1 cellular context compared by ENCODE assay signal in genomic region chr10:49164587-49165188, GRCh38.
TF ChIP-seq lines count a peak whose summit lies in the region.

No MANE protein-coding gene starts in this region.

TF ChIP-seq in K562, 482 proteins besides CTCF, POLR2A, EP300 and RAD21 (continued from another document and continues in another):
- TF ChIP-seq TBP (optimal IDR thresholded peaks at IDR 0.05; ENCODE audit: low read depth, low read length) (peak; percentile 24), DEAF1 (CRISPR knock-in tag; IDR thresholded peaks at IDR 0.05) (peak; percentile 33; the same call in 1 of the 2 replicates), ARID1B (IDR thresholded peaks at IDR 0.05) (peak; percentile 43; the same call in 1 of the 2 replicates), POLR3G (IDR thresholded peaks at IDR 0.05; ENCODE audit: extremely low read depth, insufficient read length, insufficient replicate concordance) (no peak), NONO (IDR thresholded peaks at IDR 0.05; ENCODE audit: low read depth in 2 of 2, low read length in 1 of 2) (no peak), BHLHE40 (IDR thresholded peaks at IDR 0.05; ENCODE audit: low read length) (peak; percentile 42; the same call in 1 of the 2 replicates), JUN (IDR thresholded peaks at IDR 0.05; ENCODE audit: borderline replicate concordance, low read depth, low read length) (peak; percentile 45; the same call in 1 of the 2 replicates), JUN (CRISPR knock-in tag; IDR thresholded peaks at IDR 0.05; ENCODE audit: borderline replicate concordance) (no peak), TAF1 (IDR thresholded peaks at IDR 0.05; ENCODE audit: control insufficient read depth, extremely low read depth, insufficient read depth, low read length, severe bottlenecking) (no peak), POU5F1 (IDR thresholded peaks at IDR 0.05; ENCODE audit: borderline replicate concordance, low read depth, low read length, partially characterized antibody) (no peak), ZNF277 (CRISPR knock-in tag; IDR thresholded peaks at IDR 0.05; ENCODE audit: borderline replicate concordance) (no peak), HMGXB4 (CRISPR knock-in tag; IDR thresholded peaks at IDR 0.05) (peak; percentile 68), MTA3 (IDR thresholded peaks at IDR 0.05; ENCODE audit: borderline replicate concordance) (peak; percentile 19; the same call in 1 of the 2 replicates), NCOA1 (IDR thresholded peaks at IDR 0.05; ENCODE audit: low read depth) (no peak), ATF1 (CRISPR knock-in tag; IDR thresholded peaks at IDR 0.05) (no peak), ATF1 (tag; IDR thresholded peaks at IDR 0.05) (peak; percentile 18; the same call in 1 of the 2 replicates), ATF7 (IDR thresholded peaks at IDR 0.05) (peak; percentile 34; the same call in 1 of the 2 replicates), GABPA (tag; conservative IDR thresholded peaks at IDR 0.05; ENCODE audit: low read depth) (no peak), RFX7 (CRISPR knock-in tag; IDR thresholded peaks at IDR 0.05) (no peak), SMARCC2 (IDR thresholded peaks at IDR 0.05; ENCODE audit: low read depth) (no peak), PHB2 (IDR thresholded peaks at IDR 0.05; ENCODE audit: low read depth) (no peak), SOX6 (IDR thresholded peaks at IDR 0.05) (0 out of 2 replicates have a peak, but pooled peaks have one; percentile 24), ZNF592 (IDR thresholded peaks at IDR 0.05) (peak; percentile 88), BRF2 (IDR thresholded peaks at IDR 0.05; ENCODE audit: borderline replicate concordance, insufficient read depth, insufficient read length) (no peak), ZNF146 (CRISPR knock-in tag; IDR thresholded peaks at IDR 0.05; ENCODE audit: unreplicated experiment) (no peak), HMG20B (CRISPR knock-in tag; IDR thresholded peaks at IDR 0.05) (no peak), EP400 (IDR thresholded peaks at IDR 0.05) (no peak; the same call in 1 of the 2 replicates), SAFB2 (IDR thresholded peaks at IDR 0.05; ENCODE audit: borderline replicate concordance, low read depth, low read length, severe bottlenecking) (no peak), VEZF1 (CRISPR knock-in tag; IDR thresholded peaks at IDR 0.05) (no peak), RB1 (IDR thresholded peaks at IDR 0.05; ENCODE audit: low read depth) (peak; percentile 33; the same call in 1 of the 2 replicates), TFE3 (CRISPR knock-in tag; IDR thresholded peaks at IDR 0.05) (no peak), TOE1 (IDR thresholded peaks at IDR 0.05; ENCODE audit: borderline replicate concordance) (0 out of 2 replicates have a peak, but pooled peaks have one; percentile 32), TOE1 (CRISPR knock-in tag; IDR thresholded peaks at IDR 0.05; ENCODE audit: borderline replicate concordance, low read depth) (no peak), ZBTB2 (IDR thresholded peaks at IDR 0.05) (peak; percentile 36; the same call in 1 of the 2 replicates), MAFG (tag; conservative IDR thresholded peaks at IDR 0.05) (no peak), NCOR1 (IDR thresholded peaks at IDR 0.05) (no peak), KLF6 (CRISPR knock-in tag; IDR thresholded peaks at IDR 0.05; ENCODE audit: borderline replicate concordance) (no peak), EWSR1 (IDR thresholded peaks at IDR 0.05; ENCODE audit: borderline replicate concordance, low read depth, partially characterized antibody) (no peak), HDAC1 (IDR thresholded peaks at IDR 0.05) (0 out of 4 replicates have a peak, but pooled peaks of 1 of the 2 experiments have one; percentile 15), HINFP (tag; conservative IDR thresholded peaks at IDR 0.05; ENCODE audit: low read depth) (no peak), UBTF (IDR thresholded peaks at IDR 0.05; ENCODE audit: borderline replicate concordance in 1 of 2, low read depth in 2 of 2, low read length in 2 of 2) (no peak)
